7 cellular contexts compared by ENCODE assay signal in the genomic region with DNA sequence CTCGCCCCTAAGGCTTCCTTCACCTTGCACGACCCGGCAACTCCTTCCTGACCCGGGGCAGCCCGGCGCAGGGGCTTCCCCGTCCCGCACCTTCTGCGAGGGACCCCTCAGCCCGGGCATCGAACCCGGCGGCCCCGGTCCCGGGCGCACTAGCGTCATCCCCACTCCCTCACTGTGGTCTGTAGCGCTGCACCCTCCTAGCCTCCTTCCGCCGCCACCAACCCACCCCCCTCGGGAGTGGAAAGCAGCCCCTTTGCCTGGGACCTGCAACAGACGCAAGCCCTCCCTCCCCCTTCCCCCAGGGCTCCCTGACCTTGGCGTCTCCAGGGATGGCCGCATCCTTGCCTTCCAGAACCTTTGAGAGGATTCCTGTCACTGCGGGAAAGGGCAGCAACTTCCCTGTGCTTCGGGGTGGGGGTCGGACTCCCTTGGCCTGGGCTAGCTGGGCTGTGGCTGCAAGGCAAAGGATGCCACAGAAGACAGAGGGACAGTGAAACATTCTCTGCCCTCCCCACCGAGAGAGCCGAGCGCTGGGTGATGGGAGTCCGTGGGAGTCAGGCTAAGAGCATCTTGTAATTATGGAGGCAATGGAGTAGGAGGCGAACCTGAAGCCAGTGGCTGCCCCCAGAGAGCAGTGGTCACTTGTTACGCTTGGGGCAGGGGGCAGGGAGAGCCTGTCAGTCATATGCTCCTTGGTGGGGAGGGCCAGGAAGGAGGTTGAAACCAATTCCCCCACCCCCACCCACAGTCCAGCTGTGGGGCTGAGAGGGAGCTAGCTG. TPM values are rescaled to one million over a fixed set of nuclear protein-coding genes. Genes with fewer than 3 reads are reported as not detected.
DNase-seq lines count a peak whose midpoint lies in the region; ATAC-seq and TF ChIP-seq lines count a peak whose summit lies in the region.

No MANE protein-coding gene starts in this region.

- DNase-seq in GM12864 (ENCODE audit: low read depth) (no peak), natural killer cell (no peak)

- H3K36me3 ChIP-seq in Loucy (ENCODE audit: insufficient read depth, low read length) (peaks cover 32% of the 10 kb centered on the region; the same call in 1 of the 2 replicates), ectodermal cell (ENCODE audit: control insufficient read depth, insufficient read depth, low read length) (peaks cover 32% of the 10 kb centered on the region)

- peak overlapping the region; percentile 70 for H3K4me2 ChIP-seq in Loucy (ENCODE audit: low read depth, low read length, poor library complexity, severe bottlenecking)

- peaks cover 8% of the 10 kb centered on the region for H3K36me3 Mint-ChIP-seq in natural killer cell

- H3K27me3 ChIP-seq in Loucy (ENCODE audit: insufficient read depth, low read length, poor library complexity, severe bottlenecking), result no peaks in the 10 kb centered on the region
- peaks cover 3% of the 10 kb centered on the region for H3K27me3 ChIP-seq in ectodermal cell (ENCODE audit: control insufficient read depth, insufficient read depth, low read length, poor library complexity, severe bottlenecking)

- peak in 2 of 3 donors; percentile 62 to 72 for ATAC-seq in natural killer cell
- ATAC-seq in GM21367 (IDR thresholded peaks at IDR 0.05; ENCODE audit: unreplicated experiment), result no peak
- no peak for ATAC-seq in GM21576 (IDR thresholded peaks at IDR 0.05; ENCODE audit: unreplicated experiment)
- ATAC-seq in GM21526 (IDR thresholded peaks at IDR 0.05; ENCODE audit: low FRiP score, unreplicated experiment), result no peak

- H3K27ac ChIP-seq in ectodermal cell (ENCODE audit: insufficient read depth, low read depth, low read length, poor library complexity, severe bottlenecking), result no peak overlapping the region

- intact Hi-C loops in natural killer cell (cut with micrococcal nuclease), result no loop called here

- peak overlapping the region; percentile 60 for H3K4me3 ChIP-seq in GM12864 (ENCODE audit: low read depth, low read length)
- H3K4me3 ChIP-seq in Loucy (ENCODE audit: low read length, poor library complexity, severe bottlenecking), result peak overlapping the region; percentile 72
- H3K4me3 ChIP-seq in ectodermal cell (ENCODE audit: insufficient read depth, low read depth, low read length), result peak overlapping the region; percentile 89

- peaks cover 0 to 12% of the 10 kb centered on the region in 2 donors for H3K4me1 Mint-ChIP-seq in natural killer cell

- no peaks in the 10 kb centered on the region; the same call in 1 of the 2 replicates for H3K79me2 ChIP-seq in Loucy (ENCODE audit: insufficient read depth, low read length)

- H4K20me1 ChIP-seq in Loucy (ENCODE audit: insufficient read depth, low read length, poor library complexity, severe bottlenecking), result no peaks in the 10 kb centered on the region

- H3K4me3 Mint-ChIP-seq in natural killer cell, result peak overlapping the region; percentile 75

- no peaks in the 10 kb centered on the region for H3F3A ChIP-seq in Loucy (ENCODE audit: low read depth)

- H2AFZ ChIP-seq in Loucy (ENCODE audit: low read length), result 0 out of 2 replicates have a peak overlapping the region, but pooled peaks have one; percentile 54

- no peaks in the 10 kb centered on the region for H3K9me3 Mint-ChIP-seq in natural killer cell

- 1% methylated on average over 33 of the region's 33 CpGs for WGBS in ectodermal cell, 2 experiments

- peak overlapping the region in 1 of 2 donors; percentile 63 for H3K27ac Mint-ChIP-seq in natural killer cell

- TF ChIP-seq CTCF in GM12864 (IDR thresholded peaks at IDR 0.05; ENCODE audit: low read depth, low read length, missing control alignments) (no peak), Loucy (conservative IDR thresholded peaks at IDR 0.05; ENCODE audit: low read length) (no peak), natural killer cell (IDR thresholded peaks at IDR 0.05) (no peak)

- peak overlapping the region; percentile 26 for H3K9ac ChIP-seq in Loucy (ENCODE audit: low read depth, low read length, poor library complexity, severe bottlenecking)

- H3K4me1 ChIP-seq in Loucy (ENCODE audit: insufficient read depth, low read length, poor library complexity, severe bottlenecking), result peaks cover 18% of the 10 kb centered on the region
- peaks cover 16% of the 10 kb centered on the region for H3K4me1 ChIP-seq in ectodermal cell (ENCODE audit: control insufficient read depth, insufficient read depth, low read length)

- H3K27me3 Mint-ChIP-seq in natural killer cell (ENCODE audit: low read depth in 2 of 2), result peaks cover 7 to 28% of the 10 kb centered on the region in 2 donors

- no peaks in the 10 kb centered on the region for H3K9me2 ChIP-seq in Loucy (replicated peaks; ENCODE audit: low read depth, low read length)

- H3K9me3 ChIP-seq in Loucy (ENCODE audit: insufficient read depth, low read depth, low read length), result no peaks in the 10 kb centered on the region
- no peaks in the 10 kb centered on the region for H3K9me3 ChIP-seq in ectodermal cell (ENCODE audit: control insufficient read depth, low read length)

RNA-seq across cellular contexts. Expression of a gene that starts 0.8 kb away (rescaled TPM):
- 149 TPM for polyA plus RNA-seq in ectodermal cell (2013, experiment 1 of 4)
- 137 TPM for polyA plus RNA-seq in ectodermal cell (2013, experiment 2 of 4)
- 134 TPM for polyA plus RNA-seq in ectodermal cell (2013, experiment 3 of 4)
- polyA plus RNA-seq in ectodermal cell (2013, experiment 4 of 4), result 145 TPM
- not detected for total RNA-seq in natural killer cell

RNA-seq across cellular contexts. Expression of a gene that starts 11.1 kb away (rescaled TPM):
- 56.4 TPM for polyA plus RNA-seq in ectodermal cell (2013, experiment 1 of 4)
- 58.5 TPM for polyA plus RNA-seq in ectodermal cell (2013, experiment 2 of 4)
- 54.2 TPM for polyA plus RNA-seq in ectodermal cell (2013, experiment 3 of 4)
- polyA plus RNA-seq in ectodermal cell (2013, experiment 4 of 4), result 51.7 TPM
- 100 to 1,000 TPM in 1 of 3 donors, 10 to 100 TPM in 2; 89.3 to 102 (median 96.8) TPM for total RNA-seq in natural killer cell

RNA-seq across cellular contexts. Expression of a gene that starts 18.7 kb away (rescaled TPM):
- 157 TPM for polyA plus RNA-seq in ectodermal cell (2013, experiment 1 of 4)
- polyA plus RNA-seq in ectodermal cell (2013, experiment 2 of 4), result 146 TPM
- polyA plus RNA-seq in ectodermal cell (2013, experiment 3 of 4), result 98.1 TPM
- 104 TPM for polyA plus RNA-seq in ectodermal cell (2013, experiment 4 of 4)
- 10 to 100 TPM; 61.0 to 69.7 (median 67.5) TPM for total RNA-seq in natural killer cell

RNA-seq across cellular contexts. Expression of a gene that starts 26.9 kb away (rescaled TPM):
- 25.3 TPM for polyA plus RNA-seq in ectodermal cell (2013, experiment 1 of 4)
- 14.2 TPM for polyA plus RNA-seq in ectodermal cell (2013, experiment 2 of 4)
- polyA plus RNA-seq in ectodermal cell (2013, experiment 3 of 4), result 24.9 TPM
- polyA plus RNA-seq in ectodermal cell (2013, experiment 4 of 4), result 27.6 TPM
- 10 to 100 TPM; 11.6 to 26.5 (median 20.1) TPM for total RNA-seq in natural killer cell

RNA-seq across cellular contexts. Expression of a gene that starts 46.4 kb away (rescaled TPM):
- not detected for polyA plus RNA-seq in ectodermal cell (2013, experiment 1 of 4)
- polyA plus RNA-seq in ectodermal cell (2013, experiment 2 of 4), result not detected
- polyA plus RNA-seq in ectodermal cell (2013, experiment 3 of 4), result 0.21 TPM
- not detected for polyA plus RNA-seq in ectodermal cell (2013, experiment 4 of 4)
- 100 to 1,000 TPM in 1 of 3 donors, 10 to 100 TPM in 2; 18.9 to 111 (median 85.6) TPM for total RNA-seq in natural killer cell

Comparison
In these comparisons a context has a peak if more than half of its experiments do, and no peak if none do; other contexts are left out.
1. ATAC-seq: peak in natural killer cell (2 of 3); none in GM21367 (single experiment), GM21576 (single experiment) and GM21526 (single experiment).
2. Peak in every context shown above with its lines, with median percentiles within 50 percentile points of each other: H3K4me3 ChIP-seq.